In the genomic region with DNA sequence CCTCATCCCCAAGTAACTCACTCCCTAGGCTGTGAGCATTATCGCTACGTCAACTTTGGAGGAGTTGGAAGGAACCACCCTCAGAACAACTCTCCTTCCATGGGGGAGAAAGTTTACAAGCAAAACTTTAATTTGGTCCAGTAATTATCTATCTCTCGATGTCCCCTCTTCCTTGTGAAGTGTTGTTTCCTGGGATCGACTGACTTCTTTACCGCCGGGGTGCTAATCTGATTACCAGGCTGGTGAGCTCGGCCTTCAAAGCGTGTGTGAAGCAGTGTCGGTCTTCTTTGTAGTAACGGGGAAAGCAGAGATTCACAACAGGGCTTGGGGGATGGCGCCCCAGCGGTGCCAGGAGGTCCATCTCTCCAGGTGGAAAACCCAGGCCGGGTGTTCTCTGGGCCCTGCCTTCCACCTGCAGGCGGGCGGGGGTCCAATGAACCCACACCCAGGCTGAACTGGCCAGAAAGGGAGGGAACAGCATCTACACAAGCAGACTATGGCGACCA, we compare ENCODE assay signal across 1 cellular context.
A peak's percentile ranks its signal among the peaks of the same experiment; 100 is the strongest.
TF ChIP-seq lines count a peak whose summit lies in the region.

No MANE protein-coding gene starts in this region.

TF ChIP-seq in GM23338, 12 proteins besides CTCF, POLR2A, EP300 and RAD21:
- TF ChIP-seq EZH2 (IDR thresholded peaks at IDR 0.05; ENCODE audit: low read depth, unreplicated experiment) (peak; percentile 99), JUNB (IDR thresholded peaks at IDR 0.05; ENCODE audit: unreplicated experiment) (no peak), STAT1 (IDR thresholded peaks at IDR 0.05; ENCODE audit: unreplicated experiment) (no peak), REST (IDR thresholded peaks at IDR 0.05; ENCODE audit: unreplicated experiment) (no peak), ZNF114 (CRISPR knock-in tag; IDR thresholded peaks at IDR 0.05) (no peak), CREB1 (CRISPR knock-in tag; IDR thresholded peaks at IDR 0.05; ENCODE audit: low read depth) (no peak), ETS1 (IDR thresholded peaks at IDR 0.05) (no peak), EZH2phosphoT487 (IDR thresholded peaks at IDR 0.05; ENCODE audit: unreplicated experiment) (no peak), NANOG (IDR thresholded peaks at IDR 0.05; ENCODE audit: borderline replicate concordance) (no peak)
